In genomic region chr12:68481181-68481941, GRCh38 we compare ENCODE assay signal across 8 cellular contexts.
DNase-seq lines count a peak whose midpoint lies in the region; ATAC-seq, FAIRE-seq and TF ChIP-seq lines count a peak whose summit lies in the region.

No MANE protein-coding gene starts in this region.

- peaks cover 6% of the 10 kb centered on the region for H3K9me3 ChIP-seq in endodermal cell (ENCODE audit: control insufficient read depth, low read length)

- no peaks in the 10 kb centered on the region for H3K27me3 ChIP-seq in endodermal cell (ENCODE audit: control insufficient read depth, insufficient read depth, low read length, poor library complexity, severe bottlenecking)

- peaks cover 6% of the 10 kb centered on the region for H3K4me1 Mint-ChIP-seq in endodermal cell

- H3K9me3 Mint-ChIP-seq in endodermal cell = peaks cover 9% of the 10 kb centered on the region

- no peak overlapping the region for H3K4me3 ChIP-seq in endodermal cell (ENCODE audit: low read length)

- peak; percentile 55 for FAIRE-seq in endometrium (lab: Jason Lieb, UNC)

- H3K27ac Mint-ChIP-seq in endodermal cell = no peak overlapping the region

- no peak overlapping the region for H3K4me3 Mint-ChIP-seq in endodermal cell

- H3K27me3 Mint-ChIP-seq in endodermal cell (ENCODE audit: insufficient read depth) = no peaks in the 10 kb centered on the region

- WGBS in endodermal cell (ENCODE audit: insufficient coverage in 1 of 2, insufficient read length in 1 of 2), 2 experiments = 91 to 98% methylated on average over 4 to 7 of the region's 7 CpGs

- DNase-seq in ELR (ENCODE audit: low read depth) (peak; percentile 6), left lobe of liver (ENCODE audit: low spot score) (no peak), AML-193 (lab: John Stamatoyannopoulos, UW) (no peak), SIG-M5 (lab: John Stamatoyannopoulos, UW) (no peak), endodermal cell (no peak)

- H3K36me3 ChIP-seq in endodermal cell (ENCODE audit: control insufficient read depth, insufficient read depth, low read length) = no peaks in the 10 kb centered on the region

- no peak overlapping the region for H3K27ac ChIP-seq in endodermal cell (ENCODE audit: low read depth, low read length)

- TF ChIP-seq CTCF in endodermal cell (conservative IDR thresholded peaks at IDR 0.05) = no peak

- H3K4me1 ChIP-seq in endodermal cell (ENCODE audit: control insufficient read depth, insufficient read depth, low read length) = no peaks in the 10 kb centered on the region

- H3K9ac ChIP-seq in endodermal cell (ENCODE audit: extremely low read depth, low read length, poor library complexity, severe bottlenecking) = no peak overlapping the region

- H3K36me3 Mint-ChIP-seq in endodermal cell (ENCODE audit: low read depth) = no peaks in the 10 kb centered on the region

- ATAC-seq in GM19438 (IDR thresholded peaks at IDR 0.05; ENCODE audit: low read depth, unreplicated experiment) (peak; percentile 57), HG03432 (IDR thresholded peaks at IDR 0.05; ENCODE audit: unreplicated experiment) (peak; percentile 65), left lobe of liver (no peak)
